Comparison of ENCODE assay signal across 8 cellular contexts in genomic region chr6:30719791-30720737, GRCh38. TPM values are rescaled to one million over a fixed set of nuclear protein-coding genes. Genes with fewer than 3 reads are reported as not detected.
A peak's percentile ranks its signal among the peaks of the same experiment; 100 is the strongest.
DNase-seq lines count a peak whose midpoint lies in the region; ATAC-seq, FAIRE-seq and TF ChIP-seq lines count a peak whose summit lies in the region.

TUBB (plus strand) TSS chr6:30720352; CDS start chr6:30720507, 155 bp downstream.

- peaks cover 10 to 24% of the 10 kb centered on the region in 2 experiments for H3K36me3 ChIP-seq in endothelial cell of umbilical vein (ENCODE audit: control insufficient read depth in 2 of 2, extremely low read depth in 1 of 2, insufficient read depth in 2 of 2, low read length in 2 of 2)

- peak within 1 kb of the TSS; percentile 100 for H3K9ac ChIP-seq in endothelial cell of umbilical vein (replicated peaks; ENCODE audit: extremely low read depth, insufficient read depth, low read length)

- peak; percentile 98 for DNase-seq in COR-L47 (lab: John Stamatoyannopoulos, UW)
- DNase-seq in OCI-M2 (lab: John Stamatoyannopoulos, UW; ENCODE audit: unreplicated experiment), result peak; percentile 84
- peak; percentile 92 for DNase-seq in activated T-cell treated with anti-CD3 and anti-CD28 coated beads for 24 hours (ENCODE audit: low read depth)
- peak; percentile 98 for DNase-seq in endothelial cell of umbilical vein (ENCODE audit: low read depth, low spot score)
- DNase-seq in midbrain (lab: John Stamatoyannopoulos, UW), result peak; percentile 98
- DNase-seq in stimulated activated CD8-positive, alpha-beta memory T cell treated with anti-CD3 and anti-CD28 coated beads, Interleukin-15, amount 100 ng/mL, for 48 hours (ENCODE audit: low read depth in 2 of 2), result peak; percentile 94

- FAIRE-seq in endothelial cell of umbilical vein (lab: Jason Lieb, UNC), result peak; percentile 83

- intact Hi-C loops in endothelial cell of umbilical vein (cut with micrococcal nuclease), result loop anchor here (2.0 kb wide), 2 partner anchors 73 to 237 kb away; partner anchors contain the start of gene C6orf136

- no peak; the same call in 1 of the 2 replicates for TF ChIP-seq EP300 in Ishikawa (IDR thresholded peaks at IDR 0.05; ENCODE audit: borderline replicate concordance)

- H3K4me1 ChIP-seq in endothelial cell of umbilical vein (ENCODE audit: control insufficient read depth, extremely low read depth, insufficient read depth, low read length), result peaks cover 44% of the 10 kb centered on the region

- H3K4me2 ChIP-seq in endothelial cell of umbilical vein (ENCODE audit: insufficient read depth, low read length), result peak within 1 kb of the TSS; percentile 86

- dilution Hi-C loops in endothelial cell of umbilical vein (cut with MboI; ENCODE audit: extremely low pct_ligation_motif_present, low sequenced_read_pairs), result no loop called here

- TF ChIP-seq POLR2A in endothelial cell of umbilical vein (IDR thresholded peaks at IDR 0.05; ENCODE audit: low read depth, low read length), result peak; percentile 93

- ATAC-seq in GM21390 (IDR thresholded peaks at IDR 0.05; ENCODE audit: unreplicated experiment), result peak; percentile 33

- TF ChIP-seq CTCF in endothelial cell of umbilical vein (IDR thresholded peaks at IDR 0.05; ENCODE audit: extremely low read depth in 1 of 2, insufficient read depth in 1 of 2, low read depth in 1 of 2, low read length in 2 of 2), result no peak

- no peaks in the 10 kb centered on the region for H3K9me1 ChIP-seq in endothelial cell of umbilical vein (replicated peaks; ENCODE audit: control insufficient read depth, extremely low read depth, insufficient read depth, low read length)

- peak within 1 kb of the TSS; percentile 94 to 99 (median 99) for H3K4me3 ChIP-seq in endothelial cell of umbilical vein (replicated peaks in 1 of 3; ENCODE audit: insufficient read depth in 1 of 3, low read depth in 1 of 3, low read length in 3 of 3)

- BruUV-seq in endothelial cell of umbilical vein (replicated peaks; lab: Mats Ljungman, UMichigan), result TSS peak; percentile 25

- H3K27ac ChIP-seq in endothelial cell of umbilical vein (ENCODE audit: insufficient read depth, low read depth, low read length), result peak within 1 kb of the TSS; percentile 94

- H3K79me2 ChIP-seq in endothelial cell of umbilical vein (ENCODE audit: control insufficient read depth, insufficient read depth, low read length), result peaks cover 63% of the 10 kb centered on the region

- POLR2A ChIA-PET in endothelial cell of umbilical vein (lab: Charles Lee), result interaction anchor here (0.6 to 3.0 kb wide), 3 partner anchors 30 to 89 kb away, joined by 3 to 34 read pairs (median 4); no protein-coding TSS in a partner anchor

- H2AFZ ChIP-seq in endothelial cell of umbilical vein (ENCODE audit: low read depth, low read length), result no peak within 1 kb of the TSS

- H4K20me1 ChIP-seq in endothelial cell of umbilical vein (replicated peaks; ENCODE audit: control insufficient read depth, extremely low read depth, insufficient read depth, low read length), result peaks cover 3% of the 10 kb centered on the region

- TF ChIP-seq RAD21 in Ishikawa (IDR thresholded peaks at IDR 0.05; ENCODE audit: low read depth), result no peak

- no peaks in the 10 kb centered on the region for H3K27me3 ChIP-seq in endothelial cell of umbilical vein (ENCODE audit: control insufficient read depth in 2 of 2, insufficient read depth in 2 of 2, low read length in 2 of 2)

- CTCF ChIA-PET in endothelial cell of umbilical vein (lab: Charles Lee), result interaction anchor here (1.2 to 9.2 kb wide), 8 partner anchors 11 to 367 kb away, joined by 4 to 296 read pairs (median 6); no protein-coding TSS in a partner anchor

- H3K9me3 ChIP-seq in endothelial cell of umbilical vein (replicated peaks; ENCODE audit: control insufficient read depth, insufficient read depth, low read length), result no peaks in the 10 kb centered on the region

TF ChIP-seq in Ishikawa, 13 proteins besides CTCF, POLR2A, EP300 and RAD21 (continues in another document):
- TF ChIP-seq REST (IDR thresholded peaks at IDR 0.05; ENCODE audit: low read depth) (no peak), TAF1 (IDR thresholded peaks at IDR 0.05; ENCODE audit: low read depth) (peak; percentile 98), NFIC (IDR thresholded peaks at IDR 0.05) (no peak), TCF12 (IDR thresholded peaks at IDR 0.05; ENCODE audit: low read depth) (peak; percentile 43; the same call in 1 of the 2 replicates), MAX (IDR thresholded peaks at IDR 0.05) (peak; percentile 75), FOXM1 (IDR thresholded peaks at IDR 0.05; ENCODE audit: borderline replicate concordance, low read depth) (no peak), CEBPB (IDR thresholded peaks at IDR 0.05) (peak; percentile 61; the same call in 1 of the 2 replicates)

TF ChIP-seq in endothelial cell of umbilical vein, 7 proteins besides CTCF, POLR2A, EP300 and RAD21:
- TF ChIP-seq POLR2AphosphoS5 (IDR thresholded peaks at IDR 0.05; ENCODE audit: insufficient read depth, low read depth, low read length) (peak; percentile 96), MAX (IDR thresholded peaks at IDR 0.05; ENCODE audit: insufficient read depth, insufficient read length) (peak; percentile 46), MYC (IDR thresholded peaks at IDR 0.05; ENCODE audit: low read depth, low read length) (no peak)

RNA-seq across cellular contexts. Expression of gene TUBB, which starts in this region (rescaled TPM):
- 1,243 and 1,276 TPM in 2 replicates for total RNA-seq in endothelial cell of umbilical vein
- 1,408 and 1,437 TPM in 2 replicates for polyA plus RNA-seq in endothelial cell of umbilical vein
- 1,278 and 1,444 TPM in 2 replicates for polyA plus RNA-seq in endothelial cell of umbilical vein (2011; cell fraction: cytosol; rRNA removed)
- 567 and 602 TPM in 2 replicates for polyA plus RNA-seq in endothelial cell of umbilical vein (2011; cell fraction: nucleus; rRNA removed)
- 869 and 1,219 TPM in 2 replicates for polyA plus RNA-seq in endothelial cell of umbilical vein (2012)
- polyA minus RNA-seq in endothelial cell of umbilical vein, result 1,727 and 1,760 TPM in 2 replicates
- polyA minus RNA-seq in endothelial cell of umbilical vein (2011; cell fraction: cytosol; rRNA and poly(A)+ RNA removed), result 468 TPM
- 213 and 284 TPM in 2 replicates for polyA minus RNA-seq in endothelial cell of umbilical vein (2011; cell fraction: nucleus; rRNA and poly(A)+ RNA removed)

Comparison
In these comparisons a context has a peak if more than half of its experiments do, and no peak if none do; other contexts are left out.
1. Peak in every context shown above with its lines: DNase-seq, ATAC-seq, H3K4me3 ChIP-seq and H3K27ac ChIP-seq.